In the genomic region with DNA sequence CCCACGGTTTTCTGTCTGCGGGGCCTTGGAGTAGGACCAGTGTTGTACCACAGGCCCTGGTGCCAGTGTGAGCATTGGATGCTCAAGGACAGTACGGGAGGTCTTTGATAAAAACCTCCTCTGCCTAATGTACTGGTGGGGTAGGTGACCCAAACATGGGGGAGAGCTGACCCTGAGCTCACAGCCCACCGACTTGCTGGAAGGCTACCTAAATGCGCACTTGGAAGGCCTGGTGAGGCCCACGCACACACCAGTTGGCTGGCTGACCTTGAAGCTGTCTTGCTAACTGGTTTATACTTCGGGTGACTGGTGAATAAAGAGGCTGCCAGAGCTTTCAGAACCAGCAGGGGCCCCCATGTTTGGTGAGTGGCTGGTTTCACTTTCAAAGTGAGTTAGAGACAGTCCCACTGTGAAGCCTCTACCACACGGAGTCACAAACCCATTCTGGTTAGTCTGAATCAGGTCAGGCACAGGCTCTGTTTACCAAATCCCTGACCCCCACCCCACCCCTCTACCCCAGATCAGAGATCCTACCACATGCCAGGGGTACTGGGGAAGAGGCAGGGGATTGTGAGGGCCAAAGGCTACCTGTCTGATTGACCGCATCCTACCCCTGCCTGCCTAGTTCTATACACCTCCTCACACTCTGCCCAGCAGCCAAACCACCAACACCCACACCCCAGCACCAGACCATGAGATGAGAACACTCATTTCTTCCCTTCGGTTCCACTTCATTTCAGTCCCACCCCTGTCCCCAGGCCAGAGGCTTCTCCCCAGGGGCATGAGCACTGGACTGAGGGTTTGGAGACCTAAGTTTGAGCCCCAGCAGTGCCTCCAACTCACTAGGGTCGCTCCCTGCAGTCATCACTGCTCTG, we compare ENCODE assay signal across 9 cellular contexts. TPM values are rescaled to one million over a fixed set of nuclear protein-coding genes. Genes with fewer than 3 reads are reported as not detected.
DNase-seq lines count a peak whose midpoint lies in the region; ATAC-seq and TF ChIP-seq lines count a peak whose summit lies in the region.
"Had no signal": no experiment of that assay in that cellular context is flagged by ENCODE, and none has a peak within 500 bp of the region (broad histone marks: within the 10 kb centered on the region; RNA-seq: fewer than 3 reads in every experiment).

No MANE protein-coding gene starts in this region.

- TF ChIP-seq CTCF in mucosa of descending colon (IDR thresholded peaks at IDR 0.05), result no peak

- no peaks in the 10 kb centered on the region for H3K36me3 ChIP-seq in mucosa of descending colon (ENCODE audit: low read depth)

- ATAC-seq in GM18861 (IDR thresholded peaks at IDR 0.05; ENCODE audit: unreplicated experiment) (peak; percentile 31), HG02981 (IDR thresholded peaks at IDR 0.05; ENCODE audit: unreplicated experiment) (peak; percentile 40), mucosa of descending colon (peak; percentile 42)

- H3K4me3 ChIP-seq in mucosa of descending colon, result no peak overlapping the region
- H3K4me3 ChIP-seq: K562 had no signal

- intact Hi-C loops in mucosa of descending colon (cut with DNase I, micrococcal nuclease), result no loop called here

- no peaks in the 10 kb centered on the region for H3K9me3 ChIP-seq in mucosa of descending colon

- peaks cover 9% of the 10 kb centered on the region for H3K4me1 ChIP-seq in mucosa of descending colon (ENCODE audit: low read depth)

- DNase-seq in activated CD4-positive, alpha-beta T cell treated with anti-CD3 and anti-CD28 coated beads, Interleukin-2, amount 50 U/mL, for 24 hours (ENCODE audit: low read depth in 1 of 2, low spot score in 1 of 2), result peak; percentile 59 to 84
- DNase-seq in mucosa of descending colon, result peak in 2 of 3 donors; percentile 46 to 59
- no peak for DNase-seq in NCI-H2196 (lab: John Stamatoyannopoulos, UW; ENCODE audit: unreplicated experiment)
- no peak for DNase-seq in A172 (ENCODE audit: low spot score)
- no peak for DNase-seq in OCI-M2 (lab: John Stamatoyannopoulos, UW; ENCODE audit: unreplicated experiment)
- no peak for DNase-seq in NCI-H1105 treated with DMSO at 0.1 percent for 48 hours (lab: John Stamatoyannopoulos, UW)

RNA-seq across cellular contexts. Expression of a gene that starts 12.7 kb away (rescaled TPM):
- total RNA-seq in mucosa of descending colon, result 1 to 10 TPM; 4.5 to 5.8 (median 5.3) TPM
- 0.02 TPM in 1 of 2 replicates, not detected in the other for total RNA-seq in A172 (2014; rRNA removed; shearing (Covaris generic))

RNA-seq across cellular contexts. Expression of a gene that starts 25.6 kb away (rescaled TPM):
- total RNA-seq in mucosa of descending colon, result 10 to 100 TPM in 2 of 3 donors, 1 to 10 TPM in 1; 8.9 to 22.5 (median 13.3) TPM
- 2.1 and 7.7 TPM in 2 replicates for total RNA-seq in A172 (2014; rRNA removed; shearing (Covaris generic))

RNA-seq across cellular contexts. Expression of a gene that starts 49.8 kb away (rescaled TPM):
- under 1 TPM in 2 of 3 donors, not detected in 1; 0.09 to 0.10 TPM for total RNA-seq in mucosa of descending colon
- not detected in 2 replicates for total RNA-seq in A172 (2014; rRNA removed; shearing (Covaris generic))
- total RNA-seq: K562 had no signal

RNA-seq across cellular contexts. Expression of a gene that starts 52.9 kb away (rescaled TPM):
- under 1 TPM in 2 of 3 donors, not detected in 1; 0.29 to 0.46 TPM for total RNA-seq in mucosa of descending colon
- not detected in 2 replicates for total RNA-seq in A172 (2014; rRNA removed; shearing (Covaris generic))
- total RNA-seq: K562 had no signal

Comparison
In these comparisons a context has a peak if more than half of its experiments do, and no peak if none do; other contexts are left out.
1. DNase-seq: peak in activated CD4-positive, alpha-beta T cell treated with anti-CD3 and anti-CD28 coated beads, Interleukin-2, amount 50 U/mL, for 24 hours (2 of 2) and mucosa of descending colon (2 of 3); none in NCI-H2196 (single experiment), A172 (single experiment), OCI-M2 (single experiment) and NCI-H1105 treated with DMSO at 0.1 percent for 48 hours (single experiment).
2. Peak in every context shown above with its lines, with median percentiles within 50 percentile points of each other: ATAC-seq.